Comparison of ENCODE assay signal across 9 cellular contexts in genomic region chr11:31106963-31107576, GRCh38.
A peak's percentile ranks its signal among the peaks of the same experiment; 100 is the strongest.
DNase-seq lines count a peak whose midpoint lies in the region; ATAC-seq, FAIRE-seq and TF ChIP-seq lines count a peak whose summit lies in the region.
"Had no signal": no experiment of that assay in that cellular context is flagged by ENCODE, and none has a peak within 500 bp of the region (broad histone marks: within the 10 kb centered on the region; RNA-seq: fewer than 3 reads in every experiment).

No MANE protein-coding gene starts in this region.

- CTCF ChIA-PET in HepG2 (lab: Yijun Ruan, JAX; ENCODE audit: low intra/inter-chr PET ratio, low total read pairs), result no interaction called here

- no peak overlapping the region for H3K4me3 Mint-ChIP-seq in T-helper 17 cell
- H3K4me3 Mint-ChIP-seq: naive B cell had no signal

- H3K27ac ChIP-seq in HepG2 (ENCODE audit: extremely low read length, insufficient read depth, low read length), result no peak overlapping the region

- H3K36me3 ChIP-seq in HepG2 (replicated peaks in 1 of 2; ENCODE audit: control insufficient read depth in 1 of 2, insufficient read depth in 2 of 2, low read length in 2 of 2), result no peaks in the 10 kb centered on the region

- H3K36me3 Mint-ChIP-seq in T-helper 17 cell (ENCODE audit: low read depth), result no peaks in the 10 kb centered on the region
- H3K36me3 Mint-ChIP-seq: naive B cell had no signal

- H3K9ac ChIP-seq in HepG2 (ENCODE audit: insufficient read depth, low read depth, low read length), result no peak overlapping the region

- no peaks in the 10 kb centered on the region for H3K79me2 ChIP-seq in HepG2 (ENCODE audit: insufficient read depth, low read length)

- no peak overlapping the region for H2AFZ ChIP-seq in HepG2 (ENCODE audit: low read length)

- no peaks in the 10 kb centered on the region; a peak in 1 of 5 replicates for H3K27me3 ChIP-seq in HepG2 (ENCODE audit: control insufficient read depth in 1 of 2, insufficient read depth in 2 of 2, low read length in 2 of 2)

- no TSS peak for BruUV-seq in HepG2 (replicated peaks; lab: Mats Ljungman, UMichigan)

- ATAC-seq in Right ventricle myocardium inferior, result no peak
- peak; percentile 72 for ATAC-seq in HG02678 (IDR thresholded peaks at IDR 0.05; ENCODE audit: unreplicated experiment)
- ATAC-seq in T-helper 17 cell, result peak; percentile 46
- ATAC-seq in HepG2, result peak; percentile 89

- peak; percentile 63 for FAIRE-seq in HepG2 (lab: Jason Lieb, UNC)

- H3K27me3 Mint-ChIP-seq in T-helper 17 cell, result peaks cover 5% of the 10 kb centered on the region

- no peak overlapping the region for H3K4me2 ChIP-seq in HepG2 (ENCODE audit: low read depth, low read length)

- TF ChIP-seq EP300 in HepG2 (IDR thresholded peaks at IDR 0.05; ENCODE audit: low read depth in 2 of 2, low read length in 2 of 2) (no peak), HepG2 (CRISPR knock-in tag; IDR thresholded peaks at IDR 0.05; ENCODE audit: borderline replicate concordance) (no peak)

- no peak overlapping the region for H3K27ac Mint-ChIP-seq in T-helper 17 cell

- TF ChIP-seq CTCF in HepG2 (CRISPR knock-in tag; IDR thresholded peaks at IDR 0.05), result peak; percentile 78

- H3K4me3 ChIP-seq in HepG2 (replicated peaks in 1 of 3; ENCODE audit: insufficient read depth in 1 of 3, low read depth in 2 of 3, low read length in 3 of 3), result no peak overlapping the region

- in situ Hi-C loops in HepG2 (cut with HindIII; ENCODE audit: extremely low pct_ligation_motif_present, low pct_unique_long_range_greater_than_20kb), result loop anchor here (5.0 kb wide), 1 partner anchor 125 kb away; no protein-coding TSS in a partner anchor

- POLR2A ChIA-PET in HepG2 (lab: Yijun Ruan, JAX), result no interaction called here

- DNase-seq in Right ventricle myocardium inferior (ENCODE audit: missing footprints), result peak; percentile 64
- no peak for DNase-seq in cardiac septum (ENCODE audit: low spot score)
- DNase-seq in NCI-H1417 treated with DMSO at 0.1 percent for 48 hours (lab: John Stamatoyannopoulos, UW), result peak; percentile 31
- DNase-seq in T-helper 17 cell, result peak in 1 of 3 donors; percentile 15
- peak; percentile 59 for DNase-seq in cerebellar cortex (ENCODE audit: low spot score)
- DNase-seq in HepG2 (ENCODE audit: low spot score), result peak; percentile 50
- peak; percentile 18 to 28 for DNase-seq in stimulated activated CD8-positive, alpha-beta memory T cell treated with anti-CD3 and anti-CD28 coated beads, Interleukin-2, amount 100 ng/mL, for 48 hours (ENCODE audit: low read depth in 2 of 2)
- DNase-seq: naive B cell had no signal

- WGBS in HepG2 (ENCODE audit: low lambda C conversion rate), result 8% methylated on average over 5 of the region's 5 CpGs

- H3K9me3 ChIP-seq in T-helper 17 cell (ENCODE audit: control insufficient read depth, low read length, poor library complexity, severe bottlenecking) (no peaks in the 10 kb centered on the region), HepG2 (ENCODE audit: low read length) (no peaks in the 10 kb centered on the region)

- no peaks in the 10 kb centered on the region for H3K4me1 ChIP-seq in HepG2 (ENCODE audit: insufficient read depth, low read length)

- TF ChIP-seq RAD21 in HepG2 (CRISPR knock-in tag; IDR thresholded peaks at IDR 0.05), result 0 out of 2 replicates have a peak, but pooled peaks have one; percentile 19

- TF ChIP-seq POLR2A in HepG2 (IDR thresholded peaks at IDR 0.05; ENCODE audit: insufficient read depth in 1 of 2, low read depth in 2 of 2, low read length in 2 of 2), result no peak

- no peaks in the 10 kb centered on the region for H4K20me1 ChIP-seq in HepG2 (ENCODE audit: insufficient read depth, low read length)

- peaks cover 2% of the 10 kb centered on the region for H3K4me1 Mint-ChIP-seq in T-helper 17 cell
- H3K4me1 Mint-ChIP-seq: naive B cell had no signal

- intact Hi-C loops in Right ventricle myocardium inferior (cut with DNase I), result loop anchor here (2.0 kb wide), 1 partner anchor 1066 kb away; no protein-coding TSS in a partner anchor
- intact Hi-C loops in cardiac septum (cut with DNase I), result no loop called here
- intact Hi-C loops in HepG2 (cut with micrococcal nuclease; ENCODE audit: unreplicated experiment), result loop anchor here (2.0 to 10.0 kb wide), 7 partner anchors 145 to 1070 kb away; no protein-coding TSS in a partner anchor

TF ChIP-seq in HepG2, 621 proteins besides CTCF, POLR2A, EP300 and RAD21:
- TF ChIP-seq MEIS2 (CRISPR knock-in tag; IDR thresholded peaks at IDR 0.05) (no peak), THAP7 (CRISPR knock-in tag; IDR thresholded peaks at IDR 0.05) (no peak), CREB3 (CRISPR knock-in tag; IDR thresholded peaks at IDR 0.05) (no peak), ZBTB25 (CRISPR knock-in tag; IDR thresholded peaks at IDR 0.05) (no peak), STAG1 (CRISPR knock-in tag; IDR thresholded peaks at IDR 0.05) (peak; percentile 83), RBFOX2 (IDR thresholded peaks at IDR 0.05; ENCODE audit: low read depth, low read length) (no peak), REXO4 (CRISPR knock-in tag; IDR thresholded peaks at IDR 0.05; ENCODE audit: borderline replicate concordance) (no peak), DNMT3B (CRISPR knock-in tag; conservative IDR thresholded peaks at IDR 0.05) (no peak), ZNF224 (CRISPR knock-in tag; IDR thresholded peaks at IDR 0.05) (no peak), ZNF691 (CRISPR knock-in tag; IDR thresholded peaks at IDR 0.05; ENCODE audit: borderline replicate concordance, low read depth) (no peak), SMAD1 (CRISPR knock-in tag; IDR thresholded peaks at IDR 0.05; ENCODE audit: borderline replicate concordance, low read depth) (no peak), SMC3 (IDR thresholded peaks at IDR 0.05; ENCODE audit: low read length) (peak; percentile 64), DZIP1 (CRISPR knock-in tag; IDR thresholded peaks at IDR 0.05) (no peak), HOXA7 (CRISPR knock-in tag; IDR thresholded peaks at IDR 0.05) (no peak), ZNF883 (CRISPR knock-in tag; IDR thresholded peaks at IDR 0.05; ENCODE audit: not compliant biosample characterization) (no peak), NBN (conservative IDR thresholded peaks at IDR 0.05) (no peak)
